In genomic region chr3:149042766-149043386, GRCh38 we compare ENCODE assay signal across 9 cellular contexts. TPM values are rescaled to one million over a fixed set of nuclear protein-coding genes. Genes with fewer than 3 reads are reported as not detected.
DNase-seq lines count a peak whose midpoint lies in the region; ATAC-seq, FAIRE-seq and TF ChIP-seq lines count a peak whose summit lies in the region.
"Had no signal": no experiment of that assay in that cellular context is flagged by ENCODE, and none has a peak within 500 bp of the region (broad histone marks: within the 10 kb centered on the region; RNA-seq: fewer than 3 reads in every experiment).

No MANE protein-coding gene starts in this region.

- ATAC-seq in GM21529 (IDR thresholded peaks at IDR 0.05; ENCODE audit: unreplicated experiment) = peak; percentile 94

- intact Hi-C loops in left ventricle myocardium inferior (cut with micrococcal nuclease) = no loop called here

- no peaks in the 10 kb centered on the region for H3K4me1 ChIP-seq in left ventricle myocardium inferior

- H3K9me3 ChIP-seq in left ventricle myocardium inferior (replicated peaks) = no peaks in the 10 kb centered on the region
- H3K9me3 ChIP-seq: thoracic aorta had no signal

- no peak overlapping the region for H3K27ac ChIP-seq in left ventricle myocardium inferior (replicated peaks)
- H3K27ac ChIP-seq: thoracic aorta had no signal

- H3K27me3 ChIP-seq in left ventricle myocardium inferior (ENCODE audit: low read depth) = no peaks in the 10 kb centered on the region

- H3K4me3 ChIP-seq in fibroblast of pulmonary artery (replicated peaks; ENCODE audit: low read depth, low read length) (no peak overlapping the region), left ventricle myocardium inferior (no peak overlapping the region)
- H3K4me3 ChIP-seq: thoracic aorta had no signal

- peaks cover 70% of the 10 kb centered on the region for H3K36me3 ChIP-seq in left ventricle myocardium inferior

- DNase-seq in GM12891 (ENCODE audit: insufficient read length, low spot score) = no peak
- DNase-seq in HT1080 (ENCODE audit: low read depth) = peak; percentile 91
- DNase-seq in fibroblast of pulmonary artery (ENCODE audit: low read depth) = peak; percentile 61
- DNase-seq in left ventricle myocardium inferior = no peak
- no peak for DNase-seq in NCI-H2081 treated with DMSO at 0.1 percent for 48 hours (lab: John Stamatoyannopoulos, UW)
- DNase-seq in NCI-H1105 (lab: John Stamatoyannopoulos, UW) = no peak
- no peak for DNase-seq in NCI-H1105 treated with DMSO at 0.1 percent for 48 hours (lab: John Stamatoyannopoulos, UW)

- no peak for TF ChIP-seq CTCF in fibroblast of pulmonary artery (IDR thresholded peaks at IDR 0.05; ENCODE audit: low read length, missing control alignments)
- no peak for TF ChIP-seq CTCF in left ventricle myocardium inferior (IDR thresholded peaks at IDR 0.05; ENCODE audit: borderline replicate concordance)

- peak; percentile 56 for FAIRE-seq in GM12891 (lab: Jason Lieb, UNC)

- TF ChIP-seq POLR2A in GM12891 (IDR thresholded peaks at IDR 0.05; ENCODE audit: low read depth, low read length) = no peak

TF ChIP-seq in GM12891, 5 proteins besides CTCF, POLR2A, EP300 and RAD21:
- no peak for TF ChIP-seq PAX5 (IDR thresholded peaks at IDR 0.05; ENCODE audit: insufficient read depth, low read length, severe bottlenecking)
- TF ChIP-seq POU2F2 (IDR thresholded peaks at IDR 0.05; ENCODE audit: low read depth, low read length) = no peak
- no peak for TF ChIP-seq SPI1 (IDR thresholded peaks at IDR 0.05; ENCODE audit: low read depth, low read length)
- no peak for TF ChIP-seq POLR2AphosphoS5 (IDR thresholded peaks at IDR 0.05; ENCODE audit: low read depth, low read length)
- TF ChIP-seq TAF1 (IDR thresholded peaks at IDR 0.05; ENCODE audit: low read depth, low read length) = no peak
TF ChIP-seq in GM12891: peak in this region for 0.

RNA-seq across cellular contexts. Expression of gene HLTF, which starts 43.5 kb away (rescaled TPM):
- 14.3 TPM for polyA plus RNA-seq in GM12891 (2012; ENCODE audit: low read depth, missing spikeins)
- total RNA-seq in HT1080 (2014; rRNA removed; shearing (Covaris generic)) = 62.1 and 62.5 TPM in 2 replicates
- polyA plus RNA-seq in HT1080 (2015; cell fraction: cytosol; rRNA removed) = 46.1 and 62.4 TPM in 2 replicates
- 180 and 198 TPM in 2 replicates for polyA plus RNA-seq in HT1080 (2015; cell fraction: nucleus; rRNA removed)
- total RNA-seq in left ventricle myocardium inferior = 27.4 TPM

RNA-seq across cellular contexts. Expression of gene GYG1, which starts 51.5 kb away (rescaled TPM):
- 10.2 TPM for polyA plus RNA-seq in GM12891 (2012; ENCODE audit: low read depth, missing spikeins)
- 53.1 and 79.4 TPM in 2 replicates for total RNA-seq in HT1080 (2014; rRNA removed; shearing (Covaris generic))
- 85.5 and 99.8 TPM in 2 replicates for polyA plus RNA-seq in HT1080 (2015; cell fraction: cytosol; rRNA removed)
- 67.5 and 77.8 TPM in 2 replicates for polyA plus RNA-seq in HT1080 (2015; cell fraction: nucleus; rRNA removed)
- total RNA-seq in left ventricle myocardium inferior = 155 TPM

Comparison
In these comparisons a context has a peak if more than half of its experiments do, and no peak if none do; other contexts are left out.
1. DNase-seq: peak in HT1080 (single experiment) and fibroblast of pulmonary artery (single experiment); none in GM12891 (single experiment), left ventricle myocardium inferior (single experiment), NCI-H2081 treated with DMSO at 0.1 percent for 48 hours (single experiment), NCI-H1105 (single experiment) and NCI-H1105 treated with DMSO at 0.1 percent for 48 hours (single experiment).